ENCODE assay signal across 1 cellular context in genomic region chr22:20268289-20268349, GRCh38.
TF ChIP-seq lines count a peak whose summit lies in the region.

TSS of gene RTN4R (minus strand) at chr22:20268318. CDS start at chr22:20268092, 226 bp downstream.

TF ChIP-seq in SK-N-SH, 30 proteins besides CTCF, POLR2A, EP300 and RAD21 (continued from another document):
- TF ChIP-seq CHD2 (IDR thresholded peaks at IDR 0.05; ENCODE audit: low read length, partially characterized antibody): no peak
- no peak for TF ChIP-seq GATA2 (CRISPR knock-in tag; IDR thresholded peaks at IDR 0.05)
- no peak for TF ChIP-seq SMC3 (IDR thresholded peaks at IDR 0.05; ENCODE audit: low read depth, low read length)
- TF ChIP-seq MEF2A (IDR thresholded peaks at IDR 0.05; ENCODE audit: borderline replicate concordance, low read depth): no peak
- TF ChIP-seq, protein P1, sequence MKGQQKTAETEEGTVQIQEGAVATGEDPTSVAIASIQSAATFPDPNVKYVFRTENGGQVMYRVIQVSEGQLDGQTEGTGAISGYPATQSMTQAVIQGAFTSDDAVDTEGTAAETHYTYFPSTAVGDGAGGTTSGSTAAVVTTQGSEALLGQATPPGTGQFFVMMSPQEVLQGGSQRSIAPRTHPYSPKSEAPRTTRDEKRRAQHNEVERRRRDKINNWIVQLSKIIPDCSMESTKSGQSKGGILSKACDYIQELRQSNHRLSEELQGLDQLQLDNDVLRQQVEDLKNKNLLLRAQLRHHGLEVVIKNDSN (IDR thresholded peaks at IDR 0.05; ENCODE audit: borderline replicate concordance, low read depth): no peak
- no peak for TF ChIP-seq TCF12 (IDR thresholded peaks at IDR 0.05)
- no peak for TF ChIP-seq ELF1 (IDR thresholded peaks at IDR 0.05)
- no peak for TF ChIP-seq SIN3A (IDR thresholded peaks at IDR 0.05; ENCODE audit: borderline replicate concordance, low read depth, low read length)
